Comparison of ENCODE assay signal across 1 cellular context in the genomic region with DNA sequence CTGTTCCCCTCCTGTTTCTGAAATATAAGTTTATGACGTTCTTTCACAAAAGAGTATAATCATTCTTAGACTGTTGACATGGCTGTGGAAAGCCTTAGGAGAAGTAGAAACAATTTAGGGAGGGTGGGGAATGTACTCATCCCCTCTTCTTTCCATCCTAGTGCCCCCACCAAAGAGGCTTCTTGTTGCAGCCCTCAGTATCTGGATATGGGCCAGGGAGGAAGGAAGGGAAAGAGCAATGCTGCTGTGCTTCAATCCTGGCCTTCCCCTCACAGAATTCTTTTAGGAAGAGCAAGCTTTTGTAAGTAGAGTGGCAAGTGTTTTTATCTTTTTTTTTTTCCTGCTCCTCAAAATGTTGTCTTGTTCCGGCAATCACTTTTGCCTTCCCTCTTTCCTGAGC.
TF ChIP-seq lines count a peak whose summit lies in the region.

No MANE protein-coding gene starts in this region.

TF ChIP-seq in HCT116, 20 proteins besides CTCF, POLR2A, EP300 and RAD21 (continued from another document):
- TF ChIP-seq EGR1 (IDR thresholded peaks at IDR 0.05; ENCODE audit: low read depth) (no peak), YY1 (IDR thresholded peaks at IDR 0.05; ENCODE audit: extremely low read depth, insufficient replicate concordance, low read depth, low read length) (no peak), ZNF274 (IDR thresholded peaks at IDR 0.05; ENCODE audit: low read depth, low read length) (no peak), JUND (IDR thresholded peaks at IDR 0.05) (no peak), ELF1 (IDR thresholded peaks at IDR 0.05; ENCODE audit: borderline replicate concordance, low read depth) (no peak), SIN3A (IDR thresholded peaks at IDR 0.05; ENCODE audit: low read depth) (no peak), CBX3 (IDR thresholded peaks at IDR 0.05; ENCODE audit: low read depth) (no peak), POLR2AphosphoS5 (IDR thresholded peaks at IDR 0.05; ENCODE audit: low read depth, low read length) (no peak)
- TF ChIP-seq, protein P1, sequence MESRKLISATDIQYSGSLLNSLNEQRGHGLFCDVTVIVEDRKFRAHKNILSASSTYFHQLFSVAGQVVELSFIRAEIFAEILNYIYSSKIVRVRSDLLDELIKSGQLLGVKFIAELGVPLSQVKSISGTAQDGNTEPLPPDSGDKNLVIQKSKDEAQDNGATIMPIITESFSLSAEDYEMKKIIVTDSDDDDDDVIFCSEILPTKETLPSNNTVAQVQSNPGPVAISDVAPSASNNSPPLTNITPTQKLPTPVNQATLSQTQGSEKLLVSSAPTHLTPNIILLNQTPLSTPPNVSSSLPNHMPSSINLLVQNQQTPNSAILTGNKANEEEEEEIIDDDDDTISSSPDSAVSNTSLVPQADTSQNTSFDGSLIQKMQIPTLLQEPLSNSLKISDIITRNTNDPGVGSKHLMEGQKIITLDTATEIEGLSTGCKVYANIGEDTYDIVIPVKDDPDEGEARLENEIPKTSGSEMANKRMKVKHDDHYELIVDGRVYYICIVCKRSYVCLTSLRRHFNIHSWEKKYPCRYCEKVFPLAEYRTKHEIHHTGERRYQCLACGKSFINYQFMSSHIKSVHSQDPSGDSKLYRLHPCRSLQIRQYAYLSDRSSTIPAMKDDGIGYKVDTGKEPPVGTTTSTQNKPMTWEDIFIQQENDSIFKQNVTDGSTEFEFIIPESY (IDR thresholded peaks at IDR 0.05; ENCODE audit: extremely low read depth, insufficient replicate concordance, low read length), result no peak
